8 cellular contexts compared by ENCODE assay signal in genomic region chr1:149636286-149637122, GRCh38.
A peak's percentile ranks its signal among the peaks of the same experiment; 100 is the strongest.
DNase-seq lines count a peak whose midpoint lies in the region; ATAC-seq lines count a peak whose summit lies in the region.
"Not testable (repeated sequence)": the region's sequence is repeated elsewhere in the genome, so short reads cannot be mapped to it uniquely, and the experiment has no call there.

No MANE protein-coding gene starts in this region.

- peak overlapping the region; percentile 83 for H3K4me3 Mint-ChIP-seq in central memory CD8-positive, alpha-beta T cell

- ATAC-seq in HG03354 (IDR thresholded peaks at IDR 0.05; ENCODE audit: poor library complexity, severe bottlenecking, unreplicated experiment) = peak; percentile 91
- peak; percentile 85 for ATAC-seq in central memory CD8-positive, alpha-beta T cell (replicated peaks; ENCODE audit: extremely low read depth, poor library complexity, severe bottlenecking)

- peak overlapping the region; percentile 99 for H3K27ac Mint-ChIP-seq in central memory CD8-positive, alpha-beta T cell (ENCODE audit: low read depth)

- H3K27me3 Mint-ChIP-seq in central memory CD8-positive, alpha-beta T cell = not testable (repeated sequence)

- DNase-seq in AG08396 (ENCODE audit: low spot score) = peak; percentile 13
- DNase-seq in GM19238 (ENCODE audit: insufficient read length, low spot score) = peak; percentile 8
- peak; percentile 94 for DNase-seq in NCI-H446 treated with DMSO at 0.1 percent for 48 hours (lab: John Stamatoyannopoulos, UW)
- peak; percentile 84 for DNase-seq in activated CD4-positive, alpha-beta T cell treated with anti-CD3 and anti-CD28 coated beads for 1 hour
- peak; percentile 77 to 89 for DNase-seq in central memory CD8-positive, alpha-beta T cell (ENCODE audit: low spot score in 2 of 2)
- peak; percentile 97 for DNase-seq in islet precursor cell
- peak; percentile 57 for DNase-seq in smooth muscle cell of the brain vasculature (ENCODE audit: low read depth, low spot score)

- not testable (repeated sequence) for H3K9me3 Mint-ChIP-seq in central memory CD8-positive, alpha-beta T cell

- peaks cover 36% of the 10 kb centered on the region for H3K4me1 Mint-ChIP-seq in central memory CD8-positive, alpha-beta T cell

- H3K36me3 Mint-ChIP-seq in central memory CD8-positive, alpha-beta T cell (ENCODE audit: insufficient read depth) = peaks cover 20% of the 10 kb centered on the region

Comparison
In these comparisons a context has a peak if more than half of its experiments do, and no peak if none do; other contexts are left out.
1. Peak in every context shown above with its lines: DNase-seq and ATAC-seq.
2. DNase-seq: peak in every context shown above with its lines; median percentile 97 in islet precursor cell; 94 in NCI-H446 treated with DMSO at 0.1 percent for 48 hours; 84 in activated CD4-positive, alpha-beta T cell treated with anti-CD3 and anti-CD28 coated beads for 1 hour; 83 in central memory CD8-positive, alpha-beta T cell; 57 in smooth muscle cell of the brain vasculature; 13 in AG08396; 8 in GM19238.